ENCODE assay signal across 15 cellular contexts in the genomic region with DNA sequence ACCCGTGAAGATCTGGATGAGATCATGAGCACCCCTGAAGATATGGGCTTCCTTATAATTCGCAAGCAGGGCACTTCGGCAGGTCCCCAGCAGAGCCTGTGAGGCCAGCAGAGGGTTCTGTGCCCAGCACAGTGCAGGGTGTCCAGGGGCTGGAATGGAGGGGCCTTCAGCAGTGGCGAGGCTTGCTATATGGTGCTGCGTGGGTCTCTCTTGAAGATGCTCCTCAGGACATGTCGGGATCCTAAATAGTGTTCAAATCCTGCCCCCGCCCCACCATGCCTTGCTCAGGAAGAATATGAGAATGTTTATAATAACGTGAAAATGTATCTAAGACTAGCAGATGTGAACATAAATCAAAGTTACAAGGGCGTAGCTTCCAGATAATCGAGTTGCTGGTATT.
A peak's percentile ranks its signal among the peaks of the same experiment; 100 is the strongest.
DNase-seq lines count a peak whose midpoint lies in the region; ATAC-seq and TF ChIP-seq lines count a peak whose summit lies in the region.
"Had no signal": no experiment of that assay in that cellular context is flagged by ENCODE, and none has a peak within 500 bp of the region (broad histone marks: within the 10 kb centered on the region; RNA-seq: fewer than 3 reads in every experiment).

No MANE protein-coding gene starts in this region.

- H3K9me3 ChIP-seq in ascending aorta (no peaks in the 10 kb centered on the region), upper lobe of left lung (no peaks in the 10 kb centered on the region)

- no peak for TF ChIP-seq POLR2A in upper lobe of left lung (IDR thresholded peaks at IDR 0.05)

- no peaks in the 10 kb centered on the region for H3K36me3 Mint-ChIP-seq in natural killer cell

- H3K4me1 ChIP-seq in ascending aorta (peaks cover 27 to 59% of the 10 kb centered on the region in 2 donors), upper lobe of left lung (peaks cover 58 to 84% (median 73%) of the 10 kb centered on the region in 4 donors)

- 81 to 89% methylated on average over 7 to 10 of the region's 10 CpGs for WGBS in upper lobe of left lung, 2 donors

- no peaks in the 10 kb centered on the region for H3K27me3 ChIP-seq in ascending aorta
- no peaks in the 10 kb centered on the region for H3K27me3 ChIP-seq in upper lobe of left lung

- DNase-seq in Right ventricle myocardium superior (peak; percentile 14), left ventricle myocardium superior (no peak), ascending aorta (ENCODE audit: low spot score in 2 of 2) (peak in 1 of 2 donors; percentile 61), natural killer cell (no peak), upper lobe of left lung (no peak), hippocampal formation (lab: John Stamatoyannopoulos, UW) (no peak), NCI-H2029 treated with DMSO at 0.1 percent for 48 hours (lab: John Stamatoyannopoulos, UW) (no peak), HEK293T (ENCODE audit: extremely low spot score) (no peak)
- DNase-seq: activated CD4-positive, alpha-beta T cell treated with anti-CD3 and anti-CD28 coated beads, Interleukin-2, amount 50 U/mL, for 1 hour; foreskin fibroblast; NCI-H1436; stimulated activated CD4-positive, alpha-beta T cell treated with anti-CD3 and anti-CD28 coated beads, Interleukin-12 subunit alpha, Interleukin-12 subunit beta, amount 100 ng/mL, for 4 hours; stimulated activated naive CD4-positive, alpha-beta T cell treated with Interleukin-2 at 50 U/mL for 16 hours had no signal

- intact Hi-C loops in Right ventricle myocardium superior (cut with DNase I) (no loop called here), left ventricle myocardium superior (cut with micrococcal nuclease) (no loop called here), ascending aorta (cut with DNase I) (no loop called here), natural killer cell (cut with micrococcal nuclease) (no loop called here)

- POLR2A ChIA-PET in HEK293T (lab: Yijun Ruan, JAX) = no interaction called here

- TF ChIP-seq CTCF in ascending aorta (IDR thresholded peaks at IDR 0.05) = no peak
- TF ChIP-seq CTCF in natural killer cell (IDR thresholded peaks at IDR 0.05) = no peak
- TF ChIP-seq CTCF in upper lobe of left lung (IDR thresholded peaks at IDR 0.05) = no peak

- CTCF ChIA-PET in HEK293T (lab: Yijun Ruan, JAX) = no interaction called here

- no peak overlapping the region for H3K4me3 Mint-ChIP-seq in natural killer cell

- no peaks in the 10 kb centered on the region for H3K9me3 Mint-ChIP-seq in natural killer cell

- H3K27ac Mint-ChIP-seq in natural killer cell = peak overlapping the region; percentile 37 to 71

- ATAC-seq in Right ventricle myocardium superior (ENCODE audit: poor library complexity) (no peak), left ventricle myocardium superior (no peak), natural killer cell (no peak), upper lobe of left lung (ENCODE audit: low FRiP score in 2 of 2) (no peak)
- ATAC-seq: left lobe of liver, Panc1 had no signal

- H3K27me3 Mint-ChIP-seq in natural killer cell (ENCODE audit: low read depth in 2 of 2) = no peaks in the 10 kb centered on the region

- H3K27ac ChIP-seq in ascending aorta (peak overlapping the region; percentile 79 to 87), upper lobe of left lung (peak overlapping the region in 3 of 4 donors; percentile 9 to 67 (median 53))

- H3K4me1 Mint-ChIP-seq in natural killer cell = peaks cover 45 to 57% of the 10 kb centered on the region in 2 donors

- peaks cover 16 to 21% of the 10 kb centered on the region in 2 donors for H3K36me3 ChIP-seq in ascending aorta
- peaks cover 0 to 23% (median 3%) of the 10 kb centered on the region in 4 donors for H3K36me3 ChIP-seq in upper lobe of left lung

- H3K4me3 ChIP-seq in ascending aorta = no peak overlapping the region
- no peak overlapping the region for H3K4me3 ChIP-seq in upper lobe of left lung

- TF ChIP-seq EP300 in upper lobe of left lung (IDR thresholded peaks at IDR 0.05) = no peak

TF ChIP-seq in HEK293T, 16 proteins besides CTCF, POLR2A, EP300 and RAD21:
- TF ChIP-seq ZNF384 (IDR thresholded peaks at IDR 0.05) (no peak), FOXA1 (IDR thresholded peaks at IDR 0.05) (no peak), HDGF (IDR thresholded peaks at IDR 0.05; ENCODE audit: borderline replicate concordance) (no peak), SP1 (IDR thresholded peaks at IDR 0.05) (no peak), BHLHE40 (IDR thresholded peaks at IDR 0.05; ENCODE audit: borderline replicate concordance) (no peak), CTBP1 (IDR thresholded peaks at IDR 0.05; ENCODE audit: borderline replicate concordance) (no peak)
